In the genomic region with DNA sequence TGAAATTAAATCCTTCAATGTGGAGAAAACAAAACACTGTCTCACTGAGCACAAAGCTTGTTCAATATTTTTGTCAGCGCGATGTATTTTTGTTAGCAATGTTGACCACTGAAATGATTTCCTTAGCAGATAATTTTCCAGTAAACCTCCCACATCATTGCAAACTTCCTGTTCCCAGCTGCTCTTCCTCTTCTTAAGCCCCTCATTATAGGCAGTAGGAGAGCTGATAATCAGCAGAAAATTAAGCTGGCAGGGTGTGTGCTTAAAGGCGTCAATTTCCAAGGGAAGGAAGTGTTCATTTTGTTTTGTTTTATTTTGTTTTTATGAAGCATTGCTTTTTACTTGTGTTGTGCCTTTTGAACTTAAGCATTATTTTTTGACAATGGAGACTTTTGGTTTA, we compare ENCODE assay signal across 17 cellular contexts. TPM values are rescaled to one million over a fixed set of nuclear protein-coding genes. Genes with fewer than 3 reads are reported as not detected.
DNase-seq lines count a peak whose midpoint lies in the region; ATAC-seq and TF ChIP-seq lines count a peak whose summit lies in the region.
"Had no signal": no experiment of that assay in that cellular context is flagged by ENCODE, and none has a peak within 500 bp of the region (broad histone marks: within the 10 kb centered on the region; RNA-seq: fewer than 3 reads in every experiment).

No MANE protein-coding gene starts in this region.

- H3K9me3 ChIP-seq in right atrium auricular region, result no peaks in the 10 kb centered on the region
- H3K9me3 ChIP-seq in upper lobe of right lung, result no peaks in the 10 kb centered on the region
- H3K9me3 ChIP-seq: pancreas had no signal

- H3K9me3 Mint-ChIP-seq in activated CD4-positive, alpha-beta T cell treated with anti-CD3 and anti-CD28 coated beads, Interleukin-2, amount 10 ng/mL, durations not matched to agents 24 days and 14 days, result no peaks in the 10 kb centered on the region
- H3K9me3 Mint-ChIP-seq: activated naive CD8-positive, alpha-beta T cell treated with anti-CD3 and anti-CD28 coated beads, Interleukin-2, amount 50 U/mL, for 24 hours; activated T-cell treated with anti-CD3 and anti-CD28 coated beads, Interleukin-2, amount 50 U/mL, for 4 hours; central memory CD8-positive, alpha-beta T cell had no signal

- DNase-seq in Right ventricle myocardium superior (no peak), right atrium auricular region (ENCODE audit: low spot score) (no peak), NCI-H69 (lab: John Stamatoyannopoulos, UW) (peak; percentile 88), dermis microvascular lymphatic vessel endothelial cell (ENCODE audit: low read depth in 2 of 2) (peak; percentile 11 to 16), upper lobe of right lung (no peak), hepatic stellate cell (ENCODE audit: low spot score) (no peak)
- DNase-seq in activated CD4-positive, alpha-beta T cell treated with anti-CD3 and anti-CD28 coated beads, Interleukin-2, amount 10 ng/mL, durations not matched to agents 24 days and 14 days, result no peak
- DNase-seq in activated CD8-positive, alpha-beta memory T cell treated with anti-CD3 and anti-CD28 coated beads for 24 hours, result no peak
- DNase-seq: activated CD4-positive, alpha-beta T cell treated with anti-CD3 and anti-CD28 coated beads, Interleukin-2, amount 50 U/mL, for 1 hour; activated naive CD8-positive, alpha-beta T cell treated with anti-CD3 and anti-CD28 coated beads, Interleukin-2, amount 50 U/mL, for 24 hours; activated T-cell treated with anti-CD3 and anti-CD28 coated beads, Interleukin-2, amount 50 U/mL, for 4 hours; islet precursor cell; pancreas; stimulated activated CD4-positive, alpha-beta T cell treated with anti-CD3 and anti-CD28 coated beads, Interleukin-15, amount 100 ng/mL, for 24 hours; T-helper 1 cell had no signal

- no peaks in the 10 kb centered on the region for H3K36me3 Mint-ChIP-seq in activated CD4-positive, alpha-beta T cell treated with anti-CD3 and anti-CD28 coated beads, Interleukin-2, amount 10 ng/mL, durations not matched to agents 24 days and 14 days (ENCODE audit: low read depth)

- H3K4me3 ChIP-seq in right atrium auricular region (no peak overlapping the region), upper lobe of right lung (no peak overlapping the region)
- H3K4me3 ChIP-seq: pancreas had no signal

- intact Hi-C loops in Right ventricle myocardium superior (cut with DNase I), result no loop called here
- intact Hi-C loops in upper lobe of right lung (cut with DNase I), result no loop called here
- intact Hi-C loops in activated CD4-positive, alpha-beta T cell treated with anti-CD3 and anti-CD28 coated beads, Interleukin-2, amount 10 ng/mL, durations not matched to agents 24 days and 14 days (cut with micrococcal nuclease), result no loop called here

- no peak overlapping the region for H3K27ac Mint-ChIP-seq in activated CD4-positive, alpha-beta T cell treated with anti-CD3 and anti-CD28 coated beads, Interleukin-2, amount 10 ng/mL, durations not matched to agents 24 days and 14 days
- H3K27ac Mint-ChIP-seq: activated naive CD8-positive, alpha-beta T cell treated with anti-CD3 and anti-CD28 coated beads, Interleukin-2, amount 50 U/mL, for 24 hours had no signal

- H3K27ac ChIP-seq in right atrium auricular region (no peak overlapping the region), upper lobe of right lung (no peak overlapping the region)
- H3K27ac ChIP-seq: pancreas had no signal

- H3K4me1 ChIP-seq in right atrium auricular region (peaks cover 0 to 7% of the 10 kb centered on the region in 2 donors), upper lobe of right lung (peaks cover 25% of the 10 kb centered on the region)
- H3K4me1 ChIP-seq: pancreas had no signal

- H3K36me3 ChIP-seq in right atrium auricular region (no peaks in the 10 kb centered on the region), upper lobe of right lung (no peaks in the 10 kb centered on the region)
- H3K36me3 ChIP-seq: pancreas had no signal

- H3K27me3 Mint-ChIP-seq in activated CD4-positive, alpha-beta T cell treated with anti-CD3 and anti-CD28 coated beads, Interleukin-2, amount 10 ng/mL, durations not matched to agents 24 days and 14 days, result peaks cover 18% of the 10 kb centered on the region

- H3K4me1 Mint-ChIP-seq in activated CD4-positive, alpha-beta T cell treated with anti-CD3 and anti-CD28 coated beads, Interleukin-2, amount 10 ng/mL, durations not matched to agents 24 days and 14 days, result peaks cover 8% of the 10 kb centered on the region

- peak; percentile 62 for ATAC-seq in Right ventricle myocardium superior (ENCODE audit: poor library complexity)
- peak; percentile 63 for ATAC-seq in upper lobe of right lung
- ATAC-seq: activated naive CD8-positive, alpha-beta T cell treated with anti-CD3 and anti-CD28 coated beads, Interleukin-2, amount 50 U/mL, for 24 hours; activated T-cell treated with anti-CD3 and anti-CD28 coated beads, Interleukin-2, amount 50 U/mL, for 4 hours; HCT116 had no signal

- H3K4me3 Mint-ChIP-seq in activated CD4-positive, alpha-beta T cell treated with anti-CD3 and anti-CD28 coated beads, Interleukin-2, amount 10 ng/mL, durations not matched to agents 24 days and 14 days, result no peak overlapping the region
- H3K4me3 Mint-ChIP-seq: activated naive CD8-positive, alpha-beta T cell treated with anti-CD3 and anti-CD28 coated beads, Interleukin-2, amount 50 U/mL, for 24 hours; activated T-cell treated with anti-CD3 and anti-CD28 coated beads, Interleukin-2, amount 50 U/mL, for 4 hours; central memory CD8-positive, alpha-beta T cell had no signal

- no peaks in the 10 kb centered on the region for H3K27me3 ChIP-seq in right atrium auricular region
- no peaks in the 10 kb centered on the region for H3K27me3 ChIP-seq in upper lobe of right lung
- H3K27me3 ChIP-seq: pancreas had no signal

- TF ChIP-seq CTCF in right atrium auricular region (IDR thresholded peaks at IDR 0.05) (no peak), upper lobe of right lung (IDR thresholded peaks at IDR 0.05) (no peak)

RNA-seq across cellular contexts. Expression of a gene that starts 29.1 kb away (rescaled TPM):
- total RNA-seq in Right ventricle myocardium superior (8.4 TPM), right atrium auricular region (10 to 100 TPM; 13.2 to 13.4 TPM), dermis microvascular lymphatic vessel endothelial cell (11.0 and 12.3 TPM in 2 replicates), upper lobe of right lung (12.3 TPM)
- 12.7 and 13.0 TPM in 2 replicates for total RNA-seq in activated CD4-positive, alpha-beta T cell treated with anti-CD3 and anti-CD28 coated beads, Interleukin-2, amount 10 ng/mL, durations not matched to agents 24 days and 14 days

Comparison
In these comparisons a context has a peak if more than half of its experiments do, and no peak if none do; other contexts are left out.
1. DNase-seq: peak in NCI-H69 (single experiment) and dermis microvascular lymphatic vessel endothelial cell (2 of 2); none in Right ventricle myocardium superior (single experiment), right atrium auricular region (single experiment), upper lobe of right lung (single experiment), activated CD4-positive, alpha-beta T cell treated with anti-CD3 and anti-CD28 coated beads, Interleukin-2, amount 10 ng/mL, durations not matched to agents 24 days and 14 days (single experiment), hepatic stellate cell (single experiment) and activated CD8-positive, alpha-beta memory T cell treated with anti-CD3 and anti-CD28 coated beads for 24 hours (single experiment).